ENCODE assay signal across 8 cellular contexts in the genomic region with DNA sequence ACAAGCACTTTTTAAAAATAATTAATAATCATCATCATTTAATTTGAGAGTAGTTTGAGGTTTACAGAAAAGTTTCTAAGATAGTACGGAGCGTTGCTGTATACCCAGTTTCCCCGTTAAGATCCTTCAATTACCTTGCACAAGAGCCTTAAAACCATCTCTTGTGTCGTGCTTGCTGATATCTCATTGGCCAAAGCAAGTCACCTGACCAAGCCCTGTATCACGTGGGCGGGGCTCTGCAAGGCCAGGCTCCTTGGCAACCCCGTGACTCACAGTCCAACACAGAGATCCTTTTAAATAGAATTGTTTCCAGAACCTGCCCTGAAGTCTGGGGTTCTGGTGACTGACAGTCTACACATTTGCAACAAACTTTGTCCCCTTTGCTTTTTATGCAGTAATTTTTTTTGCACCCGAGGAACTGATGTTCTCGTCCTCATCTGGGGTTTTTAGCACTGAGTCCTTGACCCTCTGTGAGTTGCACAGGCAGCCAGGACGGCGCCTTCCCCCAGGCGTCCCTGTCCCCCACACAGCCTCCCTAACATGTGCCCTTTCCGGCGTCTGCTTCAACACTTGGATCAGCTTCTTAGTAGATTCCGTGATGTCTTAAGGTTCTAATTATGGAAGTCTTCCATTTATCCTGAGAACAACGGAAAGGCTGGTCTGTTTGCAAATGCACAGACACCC.
DNase-seq lines count a peak whose midpoint lies in the region; ATAC-seq, FAIRE-seq and TF ChIP-seq lines count a peak whose summit lies in the region.

No MANE protein-coding gene starts in this region.

- peak; percentile 99 for FAIRE-seq in K562 (lab: Jason Lieb, UNC)

- H3K9ac ChIP-seq in K562 (ENCODE audit: insufficient read depth in 1 of 2, low read depth in 2 of 2, low read length in 2 of 2) (no peak overlapping the region), subcutaneous abdominal adipose tissue (ENCODE audit: low read length in 5 of 5) (no peak overlapping the region)

- 0 out of 3 replicates have a peak, but pooled peaks cover 3% of the 10 kb centered on the region for H3K79me2 ChIP-seq in K562 (ENCODE audit: control insufficient read depth, insufficient read depth, low read length)

- no peak for TF ChIP-seq EP300 in K562 (IDR thresholded peaks at IDR 0.05; ENCODE audit: low read length)

- H3K9me3 ChIP-seq in K562 (replicated peaks; ENCODE audit: control insufficient read depth, insufficient read depth, low read depth, low read length) (no peaks in the 10 kb centered on the region), subcutaneous abdominal adipose tissue (ENCODE audit: control insufficient read depth in 5 of 5, low read length in 5 of 5) (peaks cover 0 to 7% (median 6%) of the 10 kb centered on the region in 5 donors)

- intact Hi-C loops in K562 (cut with micrococcal nuclease): loop anchor here (5.0 kb wide), 1 partner anchor 43 kb away; no protein-coding TSS in a partner anchor

- H3K4me3 ChIP-seq in AG09309 (ENCODE audit: control insufficient read depth, low read depth, low read length) (no peak overlapping the region), K562 (no peak overlapping the region), subcutaneous abdominal adipose tissue (ENCODE audit: low read depth in 1 of 5, low read length in 5 of 5) (peak overlapping the region in 3 of 5 donors; percentile 12 to 31 (median 23))

- POLR2A ChIA-PET in K562 (lab: Yijun Ruan, JAX): no interaction called here

- peak; percentile 100 for ATAC-seq in K562
- ATAC-seq in left lobe of liver: peak; percentile 36
- ATAC-seq in HG02970 (IDR thresholded peaks at IDR 0.05; ENCODE audit: low FRiP score, unreplicated experiment): no peak

- 0 out of 2 replicates have a peak, but pooled peaks cover 3% of the 10 kb centered on the region for H4K20me1 ChIP-seq in K562 (replicated peaks; ENCODE audit: control insufficient read depth, insufficient read depth, low read length)

- H3K36me3 ChIP-seq in K562 (ENCODE audit: control insufficient read depth, insufficient read depth, low read length): peaks cover 2% of the 10 kb centered on the region; the same call in 1 of the 3 replicates
- no peaks in the 10 kb centered on the region for H3K36me3 ChIP-seq in subcutaneous abdominal adipose tissue (ENCODE audit: control insufficient read depth in 5 of 5, insufficient read depth in 5 of 5, low read length in 5 of 5)

- H3K9me1 ChIP-seq in K562 (ENCODE audit: control insufficient read depth, insufficient read depth, low read length): peaks cover 4% of the 10 kb centered on the region

- peak overlapping the region; percentile 13; the same call in 1 of the 2 replicates for H3K4me2 ChIP-seq in K562 (ENCODE audit: insufficient read depth, low read length)

- TF ChIP-seq CTCF in AG09309 (IDR thresholded peaks at IDR 0.05; ENCODE audit: control insufficient read depth, insufficient read depth, low read depth, low read length, missing control alignments) (no peak), K562 (IDR thresholded peaks at IDR 0.05 in 2 of 3, conservative IDR thresholded peaks at IDR 0.05 in 1 of 3; ENCODE audit: insufficient read depth in 2 of 3, low read depth in 1 of 3, low read length in 3 of 3) (no peak)

- 39% methylated on average over 16 of the region's 16 CpGs for WGBS in K562 (ENCODE audit: insufficient coverage, low coverage, missing lambda C conversion rate)

- in situ Hi-C loops in K562 (cut with MboI): no loop called here

- TF ChIP-seq RAD21 in K562 (CRISPR knock-in tag; conservative IDR thresholded peaks at IDR 0.05 in 1 of 2, IDR thresholded peaks at IDR 0.05 in 1 of 2): no peak

- no peak for TF ChIP-seq POLR2A in K562 (conservative IDR thresholded peaks at IDR 0.05)

- H3K4me1 ChIP-seq in K562 (replicated peaks in 1 of 2; ENCODE audit: control insufficient read depth in 2 of 2, insufficient read depth in 2 of 2, low read length in 2 of 2): peaks cover 3 to 4% of the 10 kb centered on the region in 2 experiments; a peak in 2 of 5 replicates
- H3K4me1 ChIP-seq in subcutaneous abdominal adipose tissue (ENCODE audit: control insufficient read depth in 5 of 5, insufficient read depth in 5 of 5, low read length in 5 of 5): peaks cover 12 to 45% (median 30%) of the 10 kb centered on the region in 5 donors

- DNase-seq in AG09309 (ENCODE audit: low read depth) (peak; percentile 80), HT1080 (ENCODE audit: low read depth) (peak; percentile 84), K562 (ENCODE audit: extremely low read depth in 1 of 4, low spot score in 3 of 4) (peak; percentile 91 to 96 (median 92)), left lobe of liver (ENCODE audit: low spot score) (no peak), 8988T (no peak)
- no peak for DNase-seq in activated effector memory CD4-positive, alpha-beta T cell treated with anti-CD3 and anti-CD28 coated beads, Interleukin-2, amount 50 U/mL, for 16 hours

- H3K27me3 ChIP-seq in K562 (ENCODE audit: control insufficient read depth in 2 of 2, insufficient read depth in 2 of 2, low read length in 2 of 2) (no peaks in the 10 kb centered on the region), subcutaneous abdominal adipose tissue (ENCODE audit: control insufficient read depth in 5 of 5, insufficient read depth in 4 of 5, low read length in 5 of 5) (no peaks in the 10 kb centered on the region)

- H3K27ac ChIP-seq in K562 (ENCODE audit: extremely low read depth, low read depth, low read length) (no peak overlapping the region), subcutaneous abdominal adipose tissue (ENCODE audit: low read depth, low read length) (no peak overlapping the region)

- peak overlapping the region; percentile 58 for H2AFZ ChIP-seq in K562 (ENCODE audit: low read depth, low read length)

- CTCF ChIA-PET in K562 (lab: Yijun Ruan, JAX; ENCODE audit: low intra/inter-chr PET ratio): no interaction called here

- BruUV-seq in K562 (replicated peaks; lab: Mats Ljungman, UMichigan): no TSS peak

TF ChIP-seq in K562, 482 proteins besides CTCF, POLR2A, EP300 and RAD21 (continues in another document):
- no peak for TF ChIP-seq TAF9B (IDR thresholded peaks at IDR 0.05; ENCODE audit: partially characterized antibody)
- no peak for TF ChIP-seq PRPF4 (IDR thresholded peaks at IDR 0.05; ENCODE audit: insufficient read depth, low read depth, low read length, poor library complexity, severe bottlenecking)
- TF ChIP-seq MYNN (IDR thresholded peaks at IDR 0.05): no peak
- TF ChIP-seq MYNN (CRISPR knock-in tag; IDR thresholded peaks at IDR 0.05): no peak
- no peak for TF ChIP-seq EHMT2 (IDR thresholded peaks at IDR 0.05)
- peak; percentile 48; the same call in 1 of the 2 replicates for TF ChIP-seq ZNF143 (CRISPR knock-in tag; IDR thresholded peaks at IDR 0.05)
- TF ChIP-seq ZFPM2 (CRISPR knock-in tag; IDR thresholded peaks at IDR 0.05): no peak
- TF ChIP-seq NEUROD1 (IDR thresholded peaks at IDR 0.05; ENCODE audit: borderline replicate concordance, low read depth, low read length, partially characterized antibody): peak; percentile 41
- TF ChIP-seq, protein P1, sequence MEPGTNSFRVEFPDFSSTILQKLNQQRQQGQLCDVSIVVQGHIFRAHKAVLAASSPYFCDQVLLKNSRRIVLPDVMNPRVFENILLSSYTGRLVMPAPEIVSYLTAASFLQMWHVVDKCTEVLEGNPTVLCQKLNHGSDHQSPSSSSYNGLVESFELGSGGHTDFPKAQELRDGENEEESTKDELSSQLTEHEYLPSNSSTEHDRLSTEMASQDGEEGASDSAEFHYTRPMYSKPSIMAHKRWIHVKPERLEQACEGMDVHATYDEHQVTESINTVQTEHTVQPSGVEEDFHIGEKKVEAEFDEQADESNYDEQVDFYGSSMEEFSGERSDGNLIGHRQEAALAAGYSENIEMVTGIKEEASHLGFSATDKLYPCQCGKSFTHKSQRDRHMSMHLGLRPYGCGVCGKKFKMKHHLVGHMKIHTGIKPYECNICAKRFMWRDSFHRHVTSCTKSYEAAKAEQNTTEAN (CRISPR knock-in tag; IDR thresholded peaks at IDR 0.05): no peak
- no peak for TF ChIP-seq HMGN3 (IDR thresholded peaks at IDR 0.05; ENCODE audit: borderline replicate concordance, extremely low read depth, insufficient read length, low read depth, low read length)
- TF ChIP-seq, protein P2, sequence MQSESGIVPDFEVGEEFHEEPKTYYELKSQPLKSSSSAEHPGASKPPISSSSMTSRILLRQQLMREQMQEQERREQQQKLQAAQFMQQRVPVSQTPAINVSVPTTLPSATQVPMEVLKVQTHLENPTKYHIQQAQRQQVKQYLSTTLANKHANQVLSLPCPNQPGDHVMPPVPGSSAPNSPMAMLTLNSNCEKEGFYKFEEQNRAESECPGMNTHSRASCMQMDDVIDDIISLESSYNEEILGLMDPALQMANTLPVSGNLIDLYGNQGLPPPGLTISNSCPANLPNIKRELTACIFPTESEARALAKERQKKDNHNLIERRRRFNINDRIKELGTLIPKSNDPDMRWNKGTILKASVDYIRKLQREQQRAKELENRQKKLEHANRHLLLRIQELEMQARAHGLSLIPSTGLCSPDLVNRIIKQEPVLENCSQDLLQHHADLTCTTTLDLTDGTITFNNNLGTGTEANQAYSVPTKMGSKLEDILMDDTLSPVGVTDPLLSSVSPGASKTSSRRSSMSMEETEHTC (IDR thresholded peaks at IDR 0.05): 0 out of 2 replicates have a peak, but pooled peaks have one; percentile 43

Comparison
In these comparisons a context has a peak if more than half of its experiments do, and no peak if none do; other contexts are left out.
1. DNase-seq: peak in AG09309 (single experiment), HT1080 (single experiment) and K562 (4 of 4); none in left lobe of liver (single experiment), activated effector memory CD4-positive, alpha-beta T cell treated with anti-CD3 and anti-CD28 coated beads, Interleukin-2, amount 50 U/mL, for 16 hours (single experiment) and 8988T (single experiment).
2. H3K4me3 ChIP-seq: peak in subcutaneous abdominal adipose tissue (3 of 5); none in AG09309 (single experiment) and K562 (single experiment).